15 cellular contexts compared by ENCODE assay signal in the genomic region with DNA sequence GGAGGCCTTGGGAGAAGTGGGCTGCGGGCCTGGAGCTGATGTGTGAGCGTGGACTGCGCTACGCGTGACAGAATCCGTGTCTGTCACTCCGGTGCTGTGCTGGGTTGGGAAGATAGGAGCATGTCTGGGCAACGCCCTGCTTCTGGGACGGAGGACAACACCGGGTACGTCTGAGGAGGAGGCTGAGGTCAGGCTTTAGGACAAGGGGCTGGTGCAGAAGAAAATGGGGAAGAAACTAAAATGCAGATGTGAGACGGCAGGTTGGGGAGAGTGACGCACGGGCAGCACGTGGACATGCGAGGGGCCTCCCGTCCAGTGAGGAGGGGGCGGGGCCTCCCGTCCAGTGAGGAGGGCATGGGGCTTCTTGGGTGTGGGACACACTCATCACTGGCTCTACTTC.
"Had no signal": no experiment of that assay in that cellular context is flagged by ENCODE, and none has a peak within 500 bp of the region (broad histone marks: within the 10 kb centered on the region; RNA-seq: fewer than 3 reads in every experiment).

No MANE protein-coding gene starts in this region.

- H3K27ac ChIP-seq: brain microvascular endothelial cell, neutrophil, prostate gland, right lobe of liver, SJSA1, upper lobe of left lung had no signal

- H3K27me3 ChIP-seq: brain microvascular endothelial cell, neutrophil, right lobe of liver, SJSA1, upper lobe of left lung had no signal

- H3K36me3 ChIP-seq: brain microvascular endothelial cell, prostate gland, right lobe of liver, SJSA1 had no signal

- H3K27ac Mint-ChIP-seq: activated CD4-positive, alpha-beta memory T cell treated with anti-CD3 and anti-CD28 coated beads, Interleukin-2, amount 10 ng/mL, durations not matched to agents 7 days and 5 days; activated naive CD8-positive, alpha-beta T cell treated with anti-CD3 and anti-CD28 coated beads for 36 hours had no signal

- H3K4me3 Mint-ChIP-seq: activated CD4-positive, alpha-beta memory T cell treated with anti-CD3 and anti-CD28 coated beads, Interleukin-2, amount 10 ng/mL, durations not matched to agents 7 days and 5 days; activated naive CD8-positive, alpha-beta T cell treated with anti-CD3 and anti-CD28 coated beads for 36 hours had no signal

- DNase-seq: activated CD4-positive, alpha-beta memory T cell treated with anti-CD3 and anti-CD28 coated beads, Interleukin-2, amount 10 ng/mL, durations not matched to agents 7 days and 5 days; activated CD4-positive, alpha-beta T cell treated with anti-CD3 and anti-CD28 coated beads for 1 hour; activated CD8-positive, alpha-beta memory T cell treated with anti-CD3 and anti-CD28 coated beads, Interleukin-2, amount 50 U/mL, for 48 hours; activated naive CD8-positive, alpha-beta T cell treated with anti-CD3 and anti-CD28 coated beads for 36 hours; brain microvascular endothelial cell; cerebellar nuclear complex; mesendoderm; stimulated activated CD4-positive, alpha-beta T cell treated with anti-CD3 and anti-CD28 coated beads, Interleukin-2, amount 100 ng/mL, for 24 hours; stimulated activated naive CD4-positive, alpha-beta T cell; SW 1271; upper lobe of left lung had no signal

- H3K4me1 ChIP-seq: prostate gland, right lobe of liver, SJSA1, upper lobe of left lung had no signal

- H3K27me3 Mint-ChIP-seq: activated CD4-positive, alpha-beta memory T cell treated with anti-CD3 and anti-CD28 coated beads, Interleukin-2, amount 10 ng/mL, durations not matched to agents 7 days and 5 days; activated naive CD8-positive, alpha-beta T cell treated with anti-CD3 and anti-CD28 coated beads for 36 hours had no signal

- H3K4me1 Mint-ChIP-seq: activated CD4-positive, alpha-beta memory T cell treated with anti-CD3 and anti-CD28 coated beads, Interleukin-2, amount 10 ng/mL, durations not matched to agents 7 days and 5 days had no signal

- H3K9me3 ChIP-seq: neutrophil, prostate gland, right lobe of liver, SJSA1, upper lobe of left lung had no signal

- H3K4me3 ChIP-seq: prostate gland, right lobe of liver, SJSA1, upper lobe of left lung had no signal
